25 cellular contexts compared by ENCODE assay signal in genomic region chr2:25222475-25223121, GRCh38.
"Had no signal": no experiment of that assay in that cellular context is flagged by ENCODE, and none has a peak within 500 bp of the region (broad histone marks: within the 10 kb centered on the region; RNA-seq: fewer than 3 reads in every experiment).

No MANE protein-coding gene starts in this region.

- ATAC-seq: activated CD8-positive, alpha-beta T cell treated with anti-CD3 and anti-CD28 coated beads, Interleukin-2, amount 10 ng/mL, durations not matched to agents 7 days and 5 days; activated naive CD4-positive, alpha-beta T cell treated with anti-CD3 and anti-CD28 coated beads, Interleukin-2, amount 50 U/mL, for 72 hours; foreskin keratinocyte; left lobe of liver; naive thymus-derived CD4-positive, alpha-beta T cell had no signal

- H3K27ac Mint-ChIP-seq: activated CD4-positive, alpha-beta T cell treated with anti-CD3 and anti-CD28 coated beads, Interleukin-2, amount 10 ng/mL, durations not matched to agents 7 days and 5 days; activated CD8-positive, alpha-beta T cell treated with anti-CD3 and anti-CD28 coated beads, Interleukin-2, amount 10 ng/mL, durations not matched to agents 7 days and 5 days; activated T-helper 1 cell treated with anti-CD3 and anti-CD28 coated beads, Interleukin-12 subunit alpha, Interleukin-12 subunit beta, Interleukin-2, Interleukin-4 antibody, amounts not matched to agents 30 ng/mL and 10 ng/mL and 1 ng/mL, durations not matched to agents 14 hours and 24 hours and 36 hours; brain; dendritic cell treated with granulocyte-macrophage colony-stimulating factor and Interleukin-4, amounts not matched to agents 40 ng/mL and 50 ng/mL, for 4 days had no signal

- H3K4me3 Mint-ChIP-seq: activated CD4-positive, alpha-beta T cell treated with anti-CD3 and anti-CD28 coated beads, Interleukin-2, amount 10 ng/mL, durations not matched to agents 7 days and 5 days; activated CD8-positive, alpha-beta T cell treated with anti-CD3 and anti-CD28 coated beads, Interleukin-2, amount 10 ng/mL, durations not matched to agents 7 days and 5 days; activated T-helper 1 cell treated with anti-CD3 and anti-CD28 coated beads, Interleukin-12 subunit alpha, Interleukin-12 subunit beta, Interleukin-2, Interleukin-4 antibody, amounts not matched to agents 30 ng/mL and 10 ng/mL and 1 ng/mL, durations not matched to agents 14 hours and 24 hours and 36 hours; brain; dendritic cell treated with granulocyte-macrophage colony-stimulating factor and Interleukin-4, amounts not matched to agents 40 ng/mL and 50 ng/mL, for 4 days; naive thymus-derived CD4-positive, alpha-beta T cell; neural crest cell had no signal

- FAIRE-seq: endometrium, kidney had no signal

- H3K36me3 Mint-ChIP-seq: activated naive CD4-positive, alpha-beta T cell treated with anti-CD3 and anti-CD28 coated beads, Interleukin-2, amount 50 U/mL, for 72 hours; brain; naive thymus-derived CD4-positive, alpha-beta T cell had no signal

- H3K27me3 ChIP-seq: foreskin keratinocyte, upper lobe of left lung had no signal

- H3K36me3 ChIP-seq: thoracic aorta, upper lobe of left lung, WERI-Rb-1 had no signal

- H3K9me3 Mint-ChIP-seq: activated CD4-positive, alpha-beta T cell treated with anti-CD3 and anti-CD28 coated beads, Interleukin-2, amount 10 ng/mL, durations not matched to agents 7 days and 5 days; activated naive CD4-positive, alpha-beta T cell treated with anti-CD3 and anti-CD28 coated beads, Interleukin-2, amount 50 U/mL, for 72 hours; activated T-helper 1 cell treated with anti-CD3 and anti-CD28 coated beads, Interleukin-12 subunit alpha, Interleukin-12 subunit beta, Interleukin-2, Interleukin-4 antibody, amounts not matched to agents 30 ng/mL and 10 ng/mL and 1 ng/mL, durations not matched to agents 14 hours and 24 hours and 36 hours; brain; dendritic cell treated with granulocyte-macrophage colony-stimulating factor and Interleukin-4, amounts not matched to agents 40 ng/mL and 50 ng/mL, for 4 days; neural crest cell had no signal

- H3K4me1 ChIP-seq: foreskin keratinocyte, upper lobe of left lung had no signal

- DNase-seq: activated CD4-positive, alpha-beta T cell treated with anti-CD3 and anti-CD28 coated beads, Interleukin-2, amount 10 ng/mL, durations not matched to agents 7 days and 5 days; activated CD4-positive, CD25-positive, alpha-beta regulatory T cell treated with anti-CD3 and anti-CD28 coated beads, Interleukin-2, amount 50 U/mL, for 72 hours; activated CD8-positive, alpha-beta T cell treated with anti-CD3 and anti-CD28 coated beads, Interleukin-2, amount 10 ng/mL, durations not matched to agents 7 days and 5 days; activated gamma-delta T cell treated with Interleukin-2 at 50 U/mL for 16 hours; aorta; effector CD4-positive, alpha-beta T cell; foreskin keratinocyte; kidney; naive thymus-derived CD4-positive, alpha-beta T cell; retina; stimulated activated CD4-positive, alpha-beta T cell treated with anti-CD3 and anti-CD28 coated beads, Interleukin-2, amount 100 ng/mL, for 48 hours; stimulated activated CD8-positive, alpha-beta memory T cell treated with anti-CD3 and anti-CD28 coated beads, Interleukin-4, amount 100 ng/mL, for 48 hours; stimulated activated naive CD4-positive, alpha-beta T cell treated with Interleukin-2 at 50 U/mL for 16 hours; T1000; WERI-Rb-1 had no signal

- H3K9me3 ChIP-seq: thoracic aorta, upper lobe of left lung had no signal

- H3K27ac ChIP-seq: foreskin keratinocyte, thoracic aorta, upper lobe of left lung, WERI-Rb-1 had no signal

- H3K4me3 ChIP-seq: lung, thoracic aorta, upper lobe of left lung had no signal
